In the genomic region with DNA sequence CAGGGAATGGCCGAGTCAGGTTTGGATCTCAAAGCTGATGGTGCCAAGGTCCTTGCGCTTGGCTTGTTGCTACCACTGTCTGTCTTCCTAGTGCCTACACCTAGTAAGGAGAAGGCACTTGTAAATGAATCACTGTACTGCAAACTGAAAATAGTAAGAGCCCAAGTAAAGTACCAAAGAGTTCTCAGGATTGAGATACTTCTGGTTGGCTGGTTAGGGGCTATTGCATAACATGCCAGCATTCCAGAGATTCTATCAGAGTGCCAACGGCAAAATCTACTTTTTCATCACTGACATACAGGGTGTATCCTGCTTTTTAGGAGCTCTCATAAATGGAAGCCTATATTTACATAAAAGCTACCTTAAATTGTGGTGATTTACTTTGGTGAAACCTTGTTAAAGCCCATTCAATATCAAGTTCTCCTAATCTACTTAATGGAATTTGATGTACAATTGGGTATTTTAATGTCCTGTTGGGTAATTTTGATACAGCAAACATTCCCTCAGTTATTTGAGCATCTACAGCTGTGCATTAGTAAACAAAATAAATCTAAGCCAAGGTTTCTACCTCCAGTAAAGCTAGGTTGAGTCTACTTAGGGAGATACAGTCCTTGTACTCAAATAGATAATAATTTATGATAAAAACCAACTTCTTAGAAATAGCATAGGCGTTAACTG, we compare ENCODE assay signal across 9 cellular contexts. TPM values are rescaled to one million over a fixed set of nuclear protein-coding genes. Genes with fewer than 3 reads are reported as not detected.
DNase-seq lines count a peak whose midpoint lies in the region; ATAC-seq and TF ChIP-seq lines count a peak whose summit lies in the region.
"Had no signal": no experiment of that assay in that cellular context is flagged by ENCODE, and none has a peak within 500 bp of the region (broad histone marks: within the 10 kb centered on the region; RNA-seq: fewer than 3 reads in every experiment).

No MANE protein-coding gene starts in this region.

- TF ChIP-seq POLR2A in breast epithelium (IDR thresholded peaks at IDR 0.05), result no peak
- no peak for TF ChIP-seq POLR2A in transverse colon (IDR thresholded peaks at IDR 0.05)
- no peak for TF ChIP-seq POLR2A in GM18505 (IDR thresholded peaks at IDR 0.05; ENCODE audit: borderline replicate concordance, extremely low read depth, insufficient read depth, insufficient read length)

- ATAC-seq in GM18519 (IDR thresholded peaks at IDR 0.05; ENCODE audit: low FRiP score, unreplicated experiment), result no peak
- ATAC-seq in GM18505 (IDR thresholded peaks at IDR 0.05; ENCODE audit: unreplicated experiment), result no peak

- H3K36me3 ChIP-seq in breast epithelium, result no peaks in the 10 kb centered on the region
- H3K36me3 ChIP-seq in transverse colon, result no peaks in the 10 kb centered on the region

- TF ChIP-seq RAD21 in Ishikawa (IDR thresholded peaks at IDR 0.05; ENCODE audit: low read depth), result no peak

- H3K27ac ChIP-seq in breast epithelium, result peak overlapping the region; percentile 80 to 82
- H3K27ac ChIP-seq in transverse colon, result peak overlapping the region; percentile 1 to 71 (median 52)

- DNase-seq in breast epithelium (ENCODE audit: low spot score in 2 of 2) (peak in 1 of 2 donors; percentile 55), kidney glomerular epithelial cell (lab: John Stamatoyannopoulos, UW) (peak; percentile 29), transverse colon (no peak), GM13977 (ENCODE audit: low spot score) (no peak), NCI-H2196 (lab: John Stamatoyannopoulos, UW; ENCODE audit: unreplicated experiment) (no peak)
- DNase-seq: NCI-H1930 had no signal

- in situ Hi-C loops in transverse colon (cut with MboI; ENCODE audit: low pct_ligation_motif_present in 1 of 4, low pct_unique_long_range_greater_than_20kb in 1 of 4, low sequenced_read_pairs in 3 of 4), result no loop called here
- in situ Hi-C loops in GM13977 (cut with MboI; ENCODE audit: low pct_unique_long_range_greater_than_20kb, low sequenced_read_pairs, unreplicated experiment), result no loop called here

- WGBS in transverse colon (ENCODE audit: low coverage in 1 of 2), 2 donors, result 59 to 70% methylated on average over 2 to 4 of the region's 4 CpGs

- peaks cover 5% of the 10 kb centered on the region in 2 donors for H3K9me3 ChIP-seq in breast epithelium
- H3K9me3 ChIP-seq in transverse colon, result no peaks in the 10 kb centered on the region

- peak; percentile 22; the same call in 1 of the 2 replicates for TF ChIP-seq EP300 in Ishikawa (IDR thresholded peaks at IDR 0.05; ENCODE audit: borderline replicate concordance)
- no peak for TF ChIP-seq EP300 in transverse colon (IDR thresholded peaks at IDR 0.05; ENCODE audit: low read depth)

- intact Hi-C loops in breast epithelium (cut with DNase I; ENCODE audit: low total_unique reads), result no loop called here
- intact Hi-C loops in transverse colon (cut with DNase I; ENCODE audit: low total_unique reads), result no loop called here

- H3K27me3 ChIP-seq in breast epithelium (no peaks in the 10 kb centered on the region), transverse colon (no peaks in the 10 kb centered on the region)

- H3K4me1 ChIP-seq in breast epithelium (peaks cover 0 to 7% of the 10 kb centered on the region in 2 donors), transverse colon (peaks cover 0 to 14% (median 2%) of the 10 kb centered on the region in 4 donors)

- H3K4me3 ChIP-seq in breast epithelium (no peak overlapping the region), transverse colon (no peak overlapping the region)

- TF ChIP-seq CTCF in breast epithelium (IDR thresholded peaks at IDR 0.05) (no peak), transverse colon (IDR thresholded peaks at IDR 0.05) (no peak), GM13977 (IDR thresholded peaks at IDR 0.05; ENCODE audit: extremely low read depth, insufficient read depth, missing control alignments) (no peak)

TF ChIP-seq in Ishikawa, 13 proteins besides CTCF, POLR2A, EP300 and RAD21:
- TF ChIP-seq, protein P1, sequence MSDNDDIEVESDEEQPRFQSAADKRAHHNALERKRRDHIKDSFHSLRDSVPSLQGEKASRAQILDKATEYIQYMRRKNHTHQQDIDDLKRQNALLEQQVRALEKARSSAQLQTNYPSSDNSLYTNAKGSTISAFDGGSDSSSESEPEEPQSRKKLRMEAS (IDR thresholded peaks at IDR 0.05), result no peak
- TF ChIP-seq TEAD4 (IDR thresholded peaks at IDR 0.05) (peak; percentile 92), CEBPB (IDR thresholded peaks at IDR 0.05) (peak; percentile 98)

RNA-seq across cellular contexts. Expression of a gene that starts 30.7 kb away (rescaled TPM):
- total RNA-seq in breast epithelium (100 to 1,000 TPM; 137 to 215 (median 197) TPM), transverse colon (100 to 1,000 TPM in 3 of 4 donors, 10 to 100 TPM in 1; 90.5 to 190 (median 138) TPM)
